Comparison of ENCODE assay signal across 19 cellular contexts in genomic region chr12:130876297-130876696, GRCh38. TPM values are rescaled to one million over a fixed set of nuclear protein-coding genes. Genes with fewer than 3 reads are reported as not detected.
DNase-seq lines count a peak whose midpoint lies in the region; ATAC-seq and TF ChIP-seq lines count a peak whose summit lies in the region.
"Had no signal": no experiment of that assay in that cellular context is flagged by ENCODE, and none has a peak within 500 bp of the region (broad histone marks: within the 10 kb centered on the region; RNA-seq: fewer than 3 reads in every experiment).

No MANE protein-coding gene starts in this region.

- H2AFZ ChIP-seq in Karpas-422 (ENCODE audit: low read length): no peak overlapping the region
- no peak overlapping the region for H2AFZ ChIP-seq in neural progenitor cell (replicated peaks)

- TF ChIP-seq POLR2A in esophagus muscularis mucosa (IDR thresholded peaks at IDR 0.05; ENCODE audit: low read depth): no peak

- no peak overlapping the region for H3K27ac ChIP-seq in Karpas-422 (ENCODE audit: low read length)
- peak overlapping the region; percentile 4 for H3K27ac ChIP-seq in neural progenitor cell
- no peak overlapping the region for H3K27ac ChIP-seq in esophagus muscularis mucosa (replicated peaks in 1 of 4)
- H3K27ac ChIP-seq: 22Rv1 had no signal

- no peak overlapping the region for H3K4me2 ChIP-seq in Karpas-422 (ENCODE audit: low read depth, low read length, poor library complexity, severe bottlenecking)
- H3K4me2 ChIP-seq in neural progenitor cell: no peak overlapping the region

- peak overlapping the region; percentile 34 for H3K4me3 Mint-ChIP-seq in activated naive CD8-positive, alpha-beta T cell treated with anti-CD3 and anti-CD28 coated beads, Interleukin-2, amount 50 U/mL, for 24 hours
- no peak overlapping the region for H3K4me3 Mint-ChIP-seq in neural progenitor cell

- peaks cover 48% of the 10 kb centered on the region for H3K36me3 ChIP-seq in Karpas-422 (ENCODE audit: insufficient read depth, low read length)
- H3K36me3 ChIP-seq in neural progenitor cell: peaks cover 35% of the 10 kb centered on the region
- H3K36me3 ChIP-seq in esophagus muscularis mucosa: peaks cover 34 to 58% (median 42%) of the 10 kb centered on the region in 4 donors

- H4K20me1 ChIP-seq in Karpas-422 (ENCODE audit: insufficient read depth, low read depth, low read length) (peaks cover 26% of the 10 kb centered on the region), neural progenitor cell (ENCODE audit: low read depth) (peaks cover 72% of the 10 kb centered on the region)

- H3K9me3 ChIP-seq in Karpas-422 (ENCODE audit: low read length) (no peaks in the 10 kb centered on the region), neural progenitor cell (ENCODE audit: low read depth) (no peaks in the 10 kb centered on the region), esophagus muscularis mucosa (no peaks in the 10 kb centered on the region)

- ATAC-seq in activated naive CD8-positive, alpha-beta T cell treated with anti-CD3 and anti-CD28 coated beads, Interleukin-2, amount 50 U/mL, for 24 hours: no peak
- no peak for ATAC-seq in GM19395 (IDR thresholded peaks at IDR 0.05; ENCODE audit: unreplicated experiment)

- H3F3A ChIP-seq in neural progenitor cell (ENCODE audit: low read depth): peaks cover 76% of the 10 kb centered on the region

- H3K79me2 ChIP-seq in Karpas-422 (ENCODE audit: low read length) (peaks cover 14% of the 10 kb centered on the region), neural progenitor cell (ENCODE audit: low read depth) (peaks cover 49% of the 10 kb centered on the region)

- no peaks in the 10 kb centered on the region for H3K27me3 Mint-ChIP-seq in activated naive CD8-positive, alpha-beta T cell treated with anti-CD3 and anti-CD28 coated beads, Interleukin-2, amount 50 U/mL, for 24 hours
- peaks cover 9% of the 10 kb centered on the region for H3K27me3 Mint-ChIP-seq in neural progenitor cell (ENCODE audit: insufficient read depth, low read depth)

- H3K9me3 Mint-ChIP-seq in activated naive CD8-positive, alpha-beta T cell treated with anti-CD3 and anti-CD28 coated beads, Interleukin-2, amount 50 U/mL, for 24 hours: no peaks in the 10 kb centered on the region
- H3K9me3 Mint-ChIP-seq in neural progenitor cell: no peaks in the 10 kb centered on the region

- H3K4me1 ChIP-seq in Karpas-422 (ENCODE audit: low read length) (peaks cover 46% of the 10 kb centered on the region), neural progenitor cell (peaks cover 21% of the 10 kb centered on the region), esophagus muscularis mucosa (peaks cover 14 to 37% (median 29%) of the 10 kb centered on the region in 4 donors)

- no peaks in the 10 kb centered on the region for H3K9me2 ChIP-seq in Karpas-422 (replicated peaks; ENCODE audit: insufficient read depth, low read length)

- intact Hi-C loops in esophagus muscularis mucosa (cut with DNase I): no loop called here

- peaks cover 83% of the 10 kb centered on the region for H3K4me1 Mint-ChIP-seq in activated naive CD8-positive, alpha-beta T cell treated with anti-CD3 and anti-CD28 coated beads, Interleukin-2, amount 50 U/mL, for 24 hours
- peaks cover 43% of the 10 kb centered on the region for H3K4me1 Mint-ChIP-seq in neural progenitor cell

- no peak for TF ChIP-seq EP300 in esophagus muscularis mucosa (IDR thresholded peaks at IDR 0.05)

- DNase-seq in DMS53 (lab: John Stamatoyannopoulos, UW): peak; percentile 23
- no peak for DNase-seq in DMS53 treated with DMSO at 0.1 percent for 48 hours (lab: John Stamatoyannopoulos, UW; ENCODE audit: unreplicated experiment)
- DNase-seq in Karpas-422: peak; percentile 42
- no peak for DNase-seq in activated naive CD8-positive, alpha-beta T cell treated with anti-CD3 and anti-CD28 coated beads, Interleukin-2, amount 50 U/mL, for 24 hours
- no peak for DNase-seq in neural progenitor cell (ENCODE audit: low spot score)
- no peak for DNase-seq in SK-N-DZ (ENCODE audit: low spot score)
- DNase-seq in esophagus muscularis mucosa (ENCODE audit: extremely low spot score): no peak
- DNase-seq: DMS 273 treated with DMSO at 0.1 percent for 48 hours; EL; HCEC 1CT; NCI-H1417 treated with DMSO at 0.1 percent for 48 hours; NCI-H1930; NCI-H2171; NCI-H446; NCI-H69; NK-92 treated with Interleukin-12 subunit alpha and Interleukin-12 subunit beta, amount 100 ng/mL, for 24 hours; RPMI8226 had no signal

- no peak for TF ChIP-seq CTCF in neural progenitor cell (IDR thresholded peaks at IDR 0.05)
- TF ChIP-seq CTCF in esophagus muscularis mucosa (IDR thresholded peaks at IDR 0.05): no peak

- H3K4me3 ChIP-seq in Karpas-422 (ENCODE audit: low read length) (no peak overlapping the region), neural progenitor cell (no peak overlapping the region), esophagus muscularis mucosa (no peak overlapping the region)

- peaks cover 60% of the 10 kb centered on the region for H3K36me3 Mint-ChIP-seq in activated naive CD8-positive, alpha-beta T cell treated with anti-CD3 and anti-CD28 coated beads, Interleukin-2, amount 50 U/mL, for 24 hours (ENCODE audit: low read depth)
- peaks cover 38% of the 10 kb centered on the region for H3K36me3 Mint-ChIP-seq in neural progenitor cell

- no peak overlapping the region for H3K9ac ChIP-seq in Karpas-422 (ENCODE audit: low read length)
- no peak overlapping the region for H3K9ac ChIP-seq in neural progenitor cell

- H3K27me3 ChIP-seq in Karpas-422 (ENCODE audit: low read length) (no peaks in the 10 kb centered on the region), neural progenitor cell (no peaks in the 10 kb centered on the region), esophagus muscularis mucosa (no peaks in the 10 kb centered on the region)

- H3K27ac Mint-ChIP-seq in activated naive CD8-positive, alpha-beta T cell treated with anti-CD3 and anti-CD28 coated beads, Interleukin-2, amount 50 U/mL, for 24 hours: no peak overlapping the region
- no peak overlapping the region for H3K27ac Mint-ChIP-seq in neural progenitor cell

RNA-seq across cellular contexts. Expression of gene RAN, which starts 4.4 kb away (rescaled TPM):
- total RNA-seq in Karpas-422 (2014; rRNA removed; shearing (Covaris generic); ENCODE audit: low replicate concordance): 897 and 1,159 TPM in 2 replicates
- total RNA-seq in neural progenitor cell (ENCODE audit: low replicate concordance) (699 and 1,370 TPM in 2 replicates), esophagus muscularis mucosa (100 to 1,000 TPM; 157 to 211 (median 197) TPM)
- 1,045 and 1,149 TPM in 2 replicates for polyA plus RNA-seq in SK-N-DZ (2014; cell fraction: cytosol; rRNA removed)
- polyA plus RNA-seq in SK-N-DZ (2014; cell fraction: nucleus; rRNA removed): 1,004 and 1,032 TPM in 2 replicates

RNA-seq across cellular contexts. Expression of gene STX2, which starts 37.2 kb away (rescaled TPM):
- 19.2 and 19.3 TPM in 2 replicates for total RNA-seq in Karpas-422 (2014; rRNA removed; shearing (Covaris generic); ENCODE audit: low replicate concordance)
- total RNA-seq in neural progenitor cell (ENCODE audit: low replicate concordance) (36.7 and 44.0 TPM in 2 replicates), esophagus muscularis mucosa (10 to 100 TPM; 46.6 to 80.8 (median 49.1) TPM)
- polyA plus RNA-seq in SK-N-DZ (2014; cell fraction: cytosol; rRNA removed): 78.2 and 78.7 TPM in 2 replicates
- 67.2 and 74.2 TPM in 2 replicates for polyA plus RNA-seq in SK-N-DZ (2014; cell fraction: nucleus; rRNA removed)

Comparison
In these comparisons a context has a peak if more than half of its experiments do, and no peak if none do; other contexts are left out.
1. DNase-seq: peak in DMS53 (single experiment) and Karpas-422 (single experiment); none in DMS53 treated with DMSO at 0.1 percent for 48 hours (single experiment), activated naive CD8-positive, alpha-beta T cell treated with anti-CD3 and anti-CD28 coated beads, Interleukin-2, amount 50 U/mL, for 24 hours (single experiment), neural progenitor cell (single experiment), SK-N-DZ (single experiment) and esophagus muscularis mucosa (single experiment).